ENCODE assay signal across 23 cellular contexts in the genomic region with DNA sequence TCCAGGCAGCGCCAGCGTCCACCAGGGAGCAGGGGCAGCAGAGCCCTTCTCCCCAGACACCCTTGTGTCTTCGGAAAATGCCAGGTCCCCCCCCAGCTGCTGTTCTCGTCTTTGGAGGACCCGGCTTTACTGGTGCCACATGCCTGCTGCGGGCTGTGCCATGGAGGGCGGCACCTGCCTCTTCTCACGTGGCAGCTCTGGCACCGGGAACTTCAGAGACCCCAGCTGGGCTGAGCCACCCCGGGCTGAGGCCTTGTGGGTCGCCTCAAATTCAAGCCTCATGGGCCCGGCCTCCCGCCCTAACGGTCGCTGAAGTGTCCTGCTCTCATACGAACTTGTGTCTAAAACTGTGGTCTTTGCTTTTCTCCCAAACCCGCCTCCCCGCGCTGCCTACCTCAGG. TPM values are rescaled to one million over a fixed set of nuclear protein-coding genes. Genes with fewer than 3 reads are reported as not detected.
A peak's percentile ranks its signal among the peaks of the same experiment; 100 is the strongest.
DNase-seq lines count a peak whose midpoint lies in the region; ATAC-seq, FAIRE-seq and TF ChIP-seq lines count a peak whose summit lies in the region.
"Had no signal": no experiment of that assay in that cellular context is flagged by ENCODE, and none has a peak within 500 bp of the region (broad histone marks: within the 10 kb centered on the region; RNA-seq: fewer than 3 reads in every experiment).

No MANE protein-coding gene starts in this region.

- TF ChIP-seq POLR2A in HepG2 (IDR thresholded peaks at IDR 0.05; ENCODE audit: insufficient read depth in 1 of 2, low read depth in 2 of 2, low read length in 2 of 2) (no peak), right lobe of liver (IDR thresholded peaks at IDR 0.05) (no peak), stomach (IDR thresholded peaks at IDR 0.05) (no peak)

- H3K4me1 Mint-ChIP-seq in memory B cell: peaks cover 25% of the 10 kb centered on the region
- H3K4me1 Mint-ChIP-seq: neural crest cell had no signal

- DNase-seq in HepG2 (ENCODE audit: low spot score): no peak
- no peak for DNase-seq in right lobe of liver
- no peak for DNase-seq in memory B cell (ENCODE audit: low spot score in 2 of 2)
- DNase-seq in stomach: no peak
- no peak for DNase-seq in amygdala (lab: John Stamatoyannopoulos, UW)
- DNase-seq in BE2C: no peak
- DNase-seq: activated T-cell treated with anti-CD3 and anti-CD28 coated beads for 4 hours; body of pancreas; effector CD4-positive, alpha-beta T cell; erythroblast; foreskin keratinocyte; NCI-H1105; NCI-H2029 treated with DMSO at 0.1 percent for 48 hours; NCI-H345; NCI-H774; Right ventricle myocardium superior; testis had no signal

- ATAC-seq in HepG2 (no peak), right lobe of liver (no peak), memory B cell (ENCODE audit: low read depth) (no peak), GM19023 (IDR thresholded peaks at IDR 0.05; ENCODE audit: unreplicated experiment) (no peak)
- ATAC-seq: body of pancreas, foreskin keratinocyte had no signal

- H3K36me3 Mint-ChIP-seq in memory B cell: no peaks in the 10 kb centered on the region
- H3K36me3 Mint-ChIP-seq: activated naive CD8-positive, alpha-beta T cell had no signal

- CTCF ChIA-PET in HepG2 (lab: Yijun Ruan, JAX; ENCODE audit: low intra/inter-chr PET ratio, low total read pairs): no interaction called here

- TF ChIP-seq RAD21 in HepG2 (CRISPR knock-in tag; IDR thresholded peaks at IDR 0.05): no peak

- H3K4me2 ChIP-seq in HepG2 (ENCODE audit: low read depth, low read length): no peak overlapping the region
- peak overlapping the region; percentile 64 for H3K4me2 ChIP-seq in OCI-LY3 (ENCODE audit: low read length)

- FAIRE-seq in HepG2 (lab: Jason Lieb, UNC): no peak
- FAIRE-seq: GM12892, GM19239 had no signal

- H3K27me3 Mint-ChIP-seq in memory B cell: no peaks in the 10 kb centered on the region
- H3K27me3 Mint-ChIP-seq: activated naive CD8-positive, alpha-beta T cell had no signal

- H3K9me3 ChIP-seq in HepG2 (ENCODE audit: low read length) (no peaks in the 10 kb centered on the region), right lobe of liver (no peaks in the 10 kb centered on the region), OCI-LY3 (ENCODE audit: insufficient read depth, low read length) (no peaks in the 10 kb centered on the region), stomach (no peaks in the 10 kb centered on the region), BE2C (no peaks in the 10 kb centered on the region)
- H3K9me3 ChIP-seq: body of pancreas, testis had no signal

- H3K27ac ChIP-seq in HepG2 (ENCODE audit: extremely low read length, insufficient read depth, low read length) (no peak overlapping the region), right lobe of liver (no peak overlapping the region), OCI-LY3 (ENCODE audit: low read length) (peak overlapping the region; percentile 73; the same call in 1 of the 2 replicates), stomach (peak overlapping the region; percentile 86 to 97 (median 89))
- H3K27ac ChIP-seq: foreskin keratinocyte, testis had no signal

- H3K4me1 ChIP-seq in HepG2 (ENCODE audit: insufficient read depth, low read length): peaks cover 10% of the 10 kb centered on the region; the same call in 1 of the 2 replicates
- H3K4me1 ChIP-seq in right lobe of liver: no peaks in the 10 kb centered on the region
- H3K4me1 ChIP-seq in OCI-LY3 (ENCODE audit: low read length): peaks cover 58% of the 10 kb centered on the region
- peaks cover 31 to 45% (median 39%) of the 10 kb centered on the region in 4 donors for H3K4me1 ChIP-seq in stomach
- no peaks in the 10 kb centered on the region for H3K4me1 ChIP-seq in BE2C
- H3K4me1 ChIP-seq: body of pancreas, testis had no signal

- H3K36me3 ChIP-seq in HepG2 (replicated peaks in 1 of 2; ENCODE audit: control insufficient read depth in 1 of 2, insufficient read depth in 2 of 2, low read length in 2 of 2): no peaks in the 10 kb centered on the region
- no peaks in the 10 kb centered on the region for H3K36me3 ChIP-seq in right lobe of liver
- no peaks in the 10 kb centered on the region for H3K36me3 ChIP-seq in OCI-LY3 (replicated peaks; ENCODE audit: low read depth, low read length)
- no peaks in the 10 kb centered on the region for H3K36me3 ChIP-seq in stomach
- no peaks in the 10 kb centered on the region for H3K36me3 ChIP-seq in BE2C

- H2AFZ ChIP-seq in HepG2 (ENCODE audit: low read length) (no peak overlapping the region), OCI-LY3 (ENCODE audit: low read depth, low read length) (peak overlapping the region; percentile 33; the same call in 1 of the 2 replicates)

- TF ChIP-seq EP300 in HepG2 (IDR thresholded peaks at IDR 0.05; ENCODE audit: low read depth in 2 of 2, low read length in 2 of 2): no peak
- no peak for TF ChIP-seq EP300 in HepG2 (CRISPR knock-in tag; IDR thresholded peaks at IDR 0.05; ENCODE audit: borderline replicate concordance)
- TF ChIP-seq EP300 in stomach (IDR thresholded peaks at IDR 0.05): no peak

- H3K9ac ChIP-seq in HepG2 (ENCODE audit: insufficient read depth, low read depth, low read length) (no peak overlapping the region), OCI-LY3 (ENCODE audit: low read length) (peak overlapping the region; percentile 59; the same call in 1 of the 2 replicates)

- no peak for TF ChIP-seq CTCF in HepG2 (CRISPR knock-in tag; IDR thresholded peaks at IDR 0.05)
- no peak for TF ChIP-seq CTCF in right lobe of liver (IDR thresholded peaks at IDR 0.05)
- TF ChIP-seq CTCF in OCI-LY3 (IDR thresholded peaks at IDR 0.05; ENCODE audit: low read depth, low read length): no peak
- no peak for TF ChIP-seq CTCF in stomach (IDR thresholded peaks at IDR 0.05)
- TF ChIP-seq CTCF in BE2C (IDR thresholded peaks at IDR 0.05; ENCODE audit: low read depth, low read length): no peak

- H3K27ac Mint-ChIP-seq in memory B cell: peak overlapping the region; percentile 98
- H3K27ac Mint-ChIP-seq: activated naive CD8-positive, alpha-beta T cell had no signal

- peak overlapping the region; percentile 32 for H3K4me3 Mint-ChIP-seq in memory B cell
- H3K4me3 Mint-ChIP-seq: activated naive CD8-positive, alpha-beta T cell; neural crest cell had no signal

- in situ Hi-C loops in HepG2 (cut with HindIII; ENCODE audit: extremely low pct_ligation_motif_present, low pct_unique_long_range_greater_than_20kb): no loop called here

- over 99% methylated on average over 12 of the region's 19 CpGs for WGBS in HepG2 (ENCODE audit: low lambda C conversion rate)
- WGBS in right lobe of liver (ENCODE audit: insufficient coverage, low coverage, low lambda C conversion rate, missing lambda C conversion rate): 40% methylated on average over 1 of the region's 19 CpGs
- WGBS in stomach, 5 donors: 58 to 91% (median 66%) methylated on average over 10 to 19 of the region's 19 CpGs

- intact Hi-C loops in HepG2 (cut with micrococcal nuclease; ENCODE audit: unreplicated experiment) (no loop called here), right lobe of liver (cut with DNase I) (no loop called here), stomach (cut with DNase I; ENCODE audit: low total_unique reads) (no loop called here)

- H3K79me2 ChIP-seq in HepG2 (ENCODE audit: insufficient read depth, low read length) (no peaks in the 10 kb centered on the region), OCI-LY3 (ENCODE audit: low read length) (no peaks in the 10 kb centered on the region)

- no peaks in the 10 kb centered on the region for H3K9me3 Mint-ChIP-seq in memory B cell
- H3K9me3 Mint-ChIP-seq: neural crest cell had no signal

- POLR2A ChIA-PET in HepG2 (lab: Yijun Ruan, JAX): no interaction called here

- H3K4me3 ChIP-seq in HepG2 (replicated peaks in 1 of 3; ENCODE audit: insufficient read depth in 1 of 3, low read depth in 2 of 3, low read length in 3 of 3) (no peak overlapping the region), right lobe of liver (no peak overlapping the region), OCI-LY3 (ENCODE audit: low read length) (peak overlapping the region; percentile 70), stomach (no peak overlapping the region), BE2C (ENCODE audit: low read depth, low read length) (no peak overlapping the region)
- H3K4me3 ChIP-seq: body of pancreas, testis had no signal

- H4K20me1 ChIP-seq in HepG2 (ENCODE audit: insufficient read depth, low read length): no peaks in the 10 kb centered on the region
- no peaks in the 10 kb centered on the region for H4K20me1 ChIP-seq in OCI-LY3 (ENCODE audit: insufficient read depth, low read length)

- no peaks in the 10 kb centered on the region for H3K27me3 ChIP-seq in HepG2 (ENCODE audit: control insufficient read depth in 1 of 2, insufficient read depth in 2 of 2, low read length in 2 of 2)
- no peaks in the 10 kb centered on the region for H3K27me3 ChIP-seq in right lobe of liver
- H3K27me3 ChIP-seq in OCI-LY3 (ENCODE audit: low read depth, low read length): peaks cover 7% of the 10 kb centered on the region; the same call in 1 of the 2 replicates
- H3K27me3 ChIP-seq in stomach: peaks cover 0 to 50% (median 0%) of the 10 kb centered on the region in 3 donors
- H3K27me3 ChIP-seq in BE2C: no peaks in the 10 kb centered on the region
- H3K27me3 ChIP-seq: body of pancreas, testis had no signal

- BruUV-seq in HepG2 (replicated peaks; lab: Mats Ljungman, UMichigan): no TSS peak

RNA-seq across cellular contexts. Expression of a gene that starts 27.0 kb away (rescaled TPM):
- total RNA-seq in HepG2 (2016; rRNA removed; fragmentation: Illumina TruSeq; extraction: Trizol): 3.8 and 6.7 TPM in 2 replicates
- total RNA-seq in HepG2 (2016; cell fraction: cytosol; rRNA removed; fragmentation: Illumina TruSeq; extraction: Trizol; ENCODE audit: low read depth): 6.3 and 6.8 TPM in 2 replicates
- 3.6 and 6.6 TPM in 2 replicates for total RNA-seq in HepG2 (2016; cell fraction: insoluble cytoplasmic fraction; rRNA removed; fragmentation: Illumina TruSeq; extraction: Trizol)
- 7.4 and 7.9 TPM in 2 replicates for total RNA-seq in HepG2 (2016; cell fraction: membrane; rRNA removed; fragmentation: Illumina TruSeq; extraction: Trizol)
- total RNA-seq in HepG2 (2016; cell fraction: nucleus; rRNA removed; fragmentation: Illumina TruSeq; extraction: Trizol): 6.3 and 7.7 TPM in 2 replicates
- polyA plus RNA-seq in HepG2 (2011; rRNA removed): 3.8 and 4.2 TPM in 2 replicates
- 1.7 and 4.2 TPM in 2 replicates for polyA plus RNA-seq in HepG2 (2011; cell fraction: cytosol; rRNA removed)
- polyA plus RNA-seq in HepG2 (2011; cell fraction: nucleus; rRNA removed): 22.9 and 35.9 TPM in 2 replicates
- 2.8 and 3.2 TPM in 2 replicates for polyA plus RNA-seq in HepG2 (2012)
- 4.7 and 6.0 TPM in 2 replicates for polyA plus RNA-seq in HepG2 (2016; cell fraction: cytosol; fragmentation: Illumina TruSeq; extraction: Trizol; ENCODE audit: low read depth)
- 3.5 and 4.0 TPM in 2 replicates for polyA plus RNA-seq in HepG2 (2016; cell fraction: insoluble cytoplasmic fraction; fragmentation: Illumina TruSeq; extraction: Trizol; ENCODE audit: low read depth)
- polyA plus RNA-seq in HepG2 (2016; cell fraction: membrane; fragmentation: Illumina TruSeq; extraction: Trizol; ENCODE audit: low read depth): 7.0 and 8.1 TPM in 2 replicates
- polyA plus RNA-seq in HepG2 (2016; cell fraction: nucleus; fragmentation: Illumina TruSeq; extraction: Trizol; ENCODE audit: insufficient read depth, low read depth): 19.9 and 20.1 TPM in 2 replicates
- polyA minus RNA-seq in HepG2 (2011; rRNA and poly(A)+ RNA removed; ENCODE audit: low replicate concordance): 2.9 and 5.6 TPM in 2 replicates
- polyA minus RNA-seq in HepG2 (2011; cell fraction: cytosol; rRNA and poly(A)+ RNA removed): 2.1 and 2.2 TPM in 2 replicates
- polyA minus RNA-seq in HepG2 (2011; cell fraction: nucleus; rRNA and poly(A)+ RNA removed): 3.7 and 4.5 TPM in 2 replicates
- total RNA-seq in right lobe of liver: 1 to 10 TPM; 4.0 to 7.7 (median 6.4) TPM
- total RNA-seq in stomach: 10 to 100 TPM; 15.8 to 67.0 (median 33.8) TPM
- polyA plus RNA-seq in stomach: 10 to 100 TPM; 10.2 to 17.1 (median 12.8) TPM
- 32.0 TPM for polyA plus RNA-seq in BE2C (2012; ENCODE audit: insufficient read depth, insufficient read length, low read depth)

RNA-seq across cellular contexts. Expression of a gene that starts 30.8 kb away (rescaled TPM):
- total RNA-seq in HepG2 (2016; rRNA removed; fragmentation: Illumina TruSeq; extraction: Trizol) (not detected in 2 replicates), right lobe of liver (not detected), stomach (1 to 10 TPM in 1 of 5 donors, not detected in 4; 6.4 TPM)
- total RNA-seq in HepG2 (2016; cell fraction: cytosol; rRNA removed; fragmentation: Illumina TruSeq; extraction: Trizol; ENCODE audit: low read depth): not detected in 2 replicates
- total RNA-seq in HepG2 (2016; cell fraction: insoluble cytoplasmic fraction; rRNA removed; fragmentation: Illumina TruSeq; extraction: Trizol): not detected in 2 replicates
- total RNA-seq in HepG2 (2016; cell fraction: membrane; rRNA removed; fragmentation: Illumina TruSeq; extraction: Trizol): not detected in 2 replicates
- not detected in 2 replicates for total RNA-seq in HepG2 (2016; cell fraction: nucleus; rRNA removed; fragmentation: Illumina TruSeq; extraction: Trizol)
- polyA plus RNA-seq in HepG2 (2011; rRNA removed) (not detected in 2 replicates), stomach (under 1 TPM in 2 of 3 donors, not detected in 1; 0.13 to 0.46 TPM)
- 0.06 and 0.08 TPM in 2 replicates for polyA plus RNA-seq in HepG2 (2011; cell fraction: cytosol; rRNA removed)
- polyA plus RNA-seq in HepG2 (2011; cell fraction: nucleus; rRNA removed): 0.24 and 0.48 TPM in 2 replicates
- polyA plus RNA-seq in HepG2 (2012): 0.07 TPM in 1 of 2 replicates, not detected in the other
- not detected in 2 replicates for polyA plus RNA-seq in HepG2 (2016; cell fraction: cytosol; fragmentation: Illumina TruSeq; extraction: Trizol; ENCODE audit: low read depth)
- polyA plus RNA-seq in HepG2 (2016; cell fraction: insoluble cytoplasmic fraction; fragmentation: Illumina TruSeq; extraction: Trizol; ENCODE audit: low read depth): not detected in 2 replicates
- not detected in 2 replicates for polyA plus RNA-seq in HepG2 (2016; cell fraction: membrane; fragmentation: Illumina TruSeq; extraction: Trizol; ENCODE audit: low read depth)
- polyA plus RNA-seq in HepG2 (2016; cell fraction: nucleus; fragmentation: Illumina TruSeq; extraction: Trizol; ENCODE audit: insufficient read depth, low read depth): not detected in 2 replicates
- 0.18 TPM in 1 of 2 replicates, not detected in the other for polyA minus RNA-seq in HepG2 (2011; rRNA and poly(A)+ RNA removed; ENCODE audit: low replicate concordance)
- not detected in 2 replicates for polyA minus RNA-seq in HepG2 (2011; cell fraction: cytosol; rRNA and poly(A)+ RNA removed)
- polyA minus RNA-seq in HepG2 (2011; cell fraction: nucleus; rRNA and poly(A)+ RNA removed): not detected in 2 replicates
- polyA plus RNA-seq in BE2C (2012; ENCODE audit: insufficient read depth, insufficient read length, low read depth): not detected
- total RNA-seq: foreskin keratinocyte, neural crest cell had no signal

Comparison
In these comparisons a context has a peak if more than half of its experiments do, and no peak if none do; other contexts are left out.
1. H3K27ac ChIP-seq: peak in OCI-LY3 (single experiment) and stomach (5 of 5); none in HepG2 (single experiment) and right lobe of liver (0 of 3).